Comparison of ENCODE assay signal across 15 cellular contexts in the genomic region with DNA sequence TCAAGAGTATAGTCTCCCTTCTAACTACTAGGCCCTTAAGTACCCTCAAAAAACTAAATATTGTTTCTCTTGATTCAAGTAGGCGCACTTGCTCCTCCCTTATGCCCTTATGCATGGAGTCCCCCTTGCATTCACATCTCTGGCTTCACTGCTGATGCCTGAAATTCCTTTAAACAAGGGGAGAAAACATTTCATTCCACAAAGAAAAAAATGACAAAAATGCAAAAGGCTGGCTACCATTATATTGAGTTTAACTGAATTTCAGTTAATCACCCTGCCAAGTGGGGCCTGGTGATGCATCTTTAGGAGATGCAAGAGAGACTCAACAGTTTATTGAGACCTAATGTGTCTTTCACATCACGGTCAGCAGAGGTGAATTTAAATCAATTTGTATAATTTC. TPM values are rescaled to one million over a fixed set of nuclear protein-coding genes. Genes with fewer than 3 reads are reported as not detected.
DNase-seq lines count a peak whose midpoint lies in the region; ATAC-seq and TF ChIP-seq lines count a peak whose summit lies in the region.
"Had no signal": no experiment of that assay in that cellular context is flagged by ENCODE, and none has a peak within 500 bp of the region (broad histone marks: within the 10 kb centered on the region; RNA-seq: fewer than 3 reads in every experiment).

No MANE protein-coding gene starts in this region.

- CTCF ChIA-PET in WTC11 (lab: Charles Lee): no interaction called here

- TF ChIP-seq CTCF in natural killer cell (IDR thresholded peaks at IDR 0.05) (no peak), WTC11 (IDR thresholded peaks at IDR 0.05) (no peak), type B pancreatic cell (conservative IDR thresholded peaks at IDR 0.05) (no peak)

- H3K9me3 Mint-ChIP-seq in natural killer cell treated with Interleukin-12 subunit alpha and Interleukin-12 subunit beta and Interleukin-15 and Interleukin-18, amount 100 ng/mL, for 72 hours: no peaks in the 10 kb centered on the region
- H3K9me3 Mint-ChIP-seq in natural killer cell: no peaks in the 10 kb centered on the region
- no peaks in the 10 kb centered on the region for H3K9me3 Mint-ChIP-seq in WTC11
- H3K9me3 Mint-ChIP-seq in effector memory CD8-positive, alpha-beta T cell: no peaks in the 10 kb centered on the region
- no peaks in the 10 kb centered on the region for H3K9me3 Mint-ChIP-seq in type B pancreatic cell
- H3K9me3 Mint-ChIP-seq: naive B cell had no signal

- peaks cover 12% of the 10 kb centered on the region for H3K36me3 Mint-ChIP-seq in natural killer cell treated with Interleukin-12 subunit alpha and Interleukin-12 subunit beta and Interleukin-15 and Interleukin-18, amount 100 ng/mL, for 72 hours
- H3K36me3 Mint-ChIP-seq in natural killer cell (peaks cover 9% of the 10 kb centered on the region), WTC11 (peaks cover 57% of the 10 kb centered on the region), type B pancreatic cell (peaks cover 32% of the 10 kb centered on the region)
- H3K36me3 Mint-ChIP-seq in effector memory CD8-positive, alpha-beta T cell (ENCODE audit: insufficient read depth): peaks cover 95% of the 10 kb centered on the region

- ATAC-seq in natural killer cell treated with Interleukin-12 subunit alpha and Interleukin-12 subunit beta and Interleukin-15 and Interleukin-18, amount 100 ng/mL, for 72 hours: no peak
- ATAC-seq in natural killer cell (no peak), WTC11 (no peak), HG02588 (IDR thresholded peaks at IDR 0.05; ENCODE audit: unreplicated experiment) (no peak)
- ATAC-seq in effector memory CD8-positive, alpha-beta T cell (replicated peaks): no peak
- ATAC-seq: PC-3 had no signal

- H3K4me3 Mint-ChIP-seq in natural killer cell treated with Interleukin-12 subunit alpha and Interleukin-12 subunit beta and Interleukin-15 and Interleukin-18, amount 100 ng/mL, for 72 hours: no peak overlapping the region
- H3K4me3 Mint-ChIP-seq in natural killer cell (no peak overlapping the region), WTC11 (no peak overlapping the region), type B pancreatic cell (no peak overlapping the region)
- no peak overlapping the region for H3K4me3 Mint-ChIP-seq in effector memory CD8-positive, alpha-beta T cell
- H3K4me3 Mint-ChIP-seq: naive B cell had no signal

- H3K4me1 Mint-ChIP-seq in natural killer cell treated with Interleukin-12 subunit alpha and Interleukin-12 subunit beta and Interleukin-15 and Interleukin-18, amount 100 ng/mL, for 72 hours (ENCODE audit: low read depth in 2 of 2): peaks cover 6 to 10% of the 10 kb centered on the region in 2 donors
- H3K4me1 Mint-ChIP-seq in natural killer cell: peaks cover 7 to 14% of the 10 kb centered on the region in 2 donors
- no peaks in the 10 kb centered on the region for H3K4me1 Mint-ChIP-seq in WTC11
- peaks cover 2 to 12% of the 10 kb centered on the region in 2 donors for H3K4me1 Mint-ChIP-seq in effector memory CD8-positive, alpha-beta T cell (ENCODE audit: low read depth in 2 of 2)
- no peaks in the 10 kb centered on the region for H3K4me1 Mint-ChIP-seq in type B pancreatic cell (ENCODE audit: unreplicated experiment)

- POLR2A ChIA-PET in WTC11 (lab: Charles Lee): no interaction called here

- intact Hi-C loops in natural killer cell (cut with micrococcal nuclease): no loop called here

- H3K27ac Mint-ChIP-seq in natural killer cell treated with Interleukin-12 subunit alpha and Interleukin-12 subunit beta and Interleukin-15 and Interleukin-18, amount 100 ng/mL, for 72 hours: peak overlapping the region; percentile 67 to 91
- H3K27ac Mint-ChIP-seq in natural killer cell (peak overlapping the region in 1 of 2 donors; percentile 90), WTC11 (peak overlapping the region; percentile 59; the same call in 1 of the 2 replicates), type B pancreatic cell (peak overlapping the region; percentile 0)
- H3K27ac Mint-ChIP-seq in effector memory CD8-positive, alpha-beta T cell: peak overlapping the region; percentile 87 to 93

- no peaks in the 10 kb centered on the region for H3K27me3 Mint-ChIP-seq in natural killer cell treated with Interleukin-12 subunit alpha and Interleukin-12 subunit beta and Interleukin-15 and Interleukin-18, amount 100 ng/mL, for 72 hours
- no peaks in the 10 kb centered on the region for H3K27me3 Mint-ChIP-seq in natural killer cell (ENCODE audit: low read depth in 2 of 2)
- H3K27me3 Mint-ChIP-seq in WTC11 (ENCODE audit: low read depth): no peaks in the 10 kb centered on the region
- no peaks in the 10 kb centered on the region for H3K27me3 Mint-ChIP-seq in effector memory CD8-positive, alpha-beta T cell
- no peaks in the 10 kb centered on the region for H3K27me3 Mint-ChIP-seq in type B pancreatic cell
- H3K27me3 Mint-ChIP-seq: naive B cell had no signal

- no peak for DNase-seq in natural killer cell treated with Interleukin-12 subunit alpha and Interleukin-12 subunit beta and Interleukin-15 and Interleukin-18, amount 100 ng/mL, for 72 hours (ENCODE audit: low spot score)
- no peak for DNase-seq in natural killer cell
- DNase-seq in WTC11 (ENCODE audit: low spot score): no peak
- no peak for DNase-seq in effector memory CD8-positive, alpha-beta T cell
- no peak for DNase-seq in type B pancreatic cell (ENCODE audit: extremely low spot score, unreplicated experiment)
- DNase-seq in DMS153 (lab: John Stamatoyannopoulos, UW): no peak
- no peak for DNase-seq in HPDE6-E6E7 (ENCODE audit: extremely low spot score)
- DNase-seq: activated effector memory CD4-positive, alpha-beta T cell treated with anti-CD3 and anti-CD28 coated beads, Interleukin-2, amount 50 U/mL, for 16 hours; GOT3; naive B cell; NCI-H1436 treated with DMSO at 0.1 percent for 48 hours; NCI-H510A treated with DMSO at 0.1 percent for 48 hours; PC-3; stimulated activated CD4-positive, alpha-beta T cell treated with anti-CD3 and anti-CD28 coated beads, Interleukin-2, amount 100 ng/mL, for 48 hours had no signal

TF ChIP-seq in WTC11, 78 proteins besides CTCF, POLR2A, EP300 and RAD21:
- TF ChIP-seq ZNF416 (CRISPR knock-in tag; IDR thresholded peaks at IDR 0.05) (no peak), ZNF671 (CRISPR knock-in tag; IDR thresholded peaks at IDR 0.05) (no peak)

RNA-seq across cellular contexts. Expression of gene CRLF3, which starts 35.6 kb away (rescaled TPM):
- 10 to 100 TPM; 42.5 to 59.0 TPM for total RNA-seq in natural killer cell treated with Interleukin-12 subunit alpha and Interleukin-12 subunit beta and Interleukin-15 and Interleukin-18, amount 100 ng/mL, for 72 hours
- 10 to 100 TPM; 49.0 to 89.0 (median 62.2) TPM for total RNA-seq in natural killer cell
- total RNA-seq in WTC11 (2021): 17.9 to 21.7 TPM (median 20.6 TPM) in 3 replicates
- 7.5 and 9.0 TPM in 2 replicates for total RNA-seq in type B pancreatic cell (ENCODE audit: low replicate concordance)

RNA-seq across cellular contexts. Expression of gene ATAD5, which starts 42.8 kb away (rescaled TPM):
- 10 to 100 TPM; 18.1 to 42.7 TPM for total RNA-seq in natural killer cell treated with Interleukin-12 subunit alpha and Interleukin-12 subunit beta and Interleukin-15 and Interleukin-18, amount 100 ng/mL, for 72 hours
- 1 to 10 TPM; 5.5 to 6.6 (median 5.6) TPM for total RNA-seq in natural killer cell
- total RNA-seq in WTC11 (2021): 24.7 to 26.0 TPM (median 25.0 TPM) in 3 replicates
- total RNA-seq in type B pancreatic cell (ENCODE audit: low replicate concordance): 5.8 and 14.3 TPM in 2 replicates
